In genomic region chr10:80662429-80663211, GRCh38 we compare ENCODE assay signal across 1 cellular context.
TF ChIP-seq lines count a peak whose summit lies in the region.

No MANE protein-coding gene starts in this region.

TF ChIP-seq in K562, 482 proteins besides CTCF, POLR2A, EP300 and RAD21 (continued from another document):
- TF ChIP-seq ZNF609 (CRISPR knock-in tag; IDR thresholded peaks at IDR 0.05; ENCODE audit: borderline replicate concordance) (no peak), ZBTB2 (IDR thresholded peaks at IDR 0.05) (peak; percentile 96), CUX1 (CRISPR knock-in tag; IDR thresholded peaks at IDR 0.05) (peak; percentile 98), ARID1B (IDR thresholded peaks at IDR 0.05) (peak; percentile 28; the same call in 1 of the 2 replicates), BCOR (IDR thresholded peaks at IDR 0.05) (peak; percentile 91), ARHGAP35 (IDR thresholded peaks at IDR 0.05; ENCODE audit: partially characterized antibody) (peak; percentile 58)
- TF ChIP-seq, protein P1, sequence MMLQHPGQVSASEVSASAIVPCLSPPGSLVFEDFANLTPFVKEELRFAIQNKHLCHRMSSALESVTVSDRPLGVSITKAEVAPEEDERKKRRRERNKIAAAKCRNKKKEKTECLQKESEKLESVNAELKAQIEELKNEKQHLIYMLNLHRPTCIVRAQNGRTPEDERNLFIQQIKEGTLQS (IDR thresholded peaks at IDR 0.05), result no peak
- TF ChIP-seq, protein P1 (CRISPR knock-in tag; conservative IDR thresholded peaks at IDR 0.05), result 0 out of 2 replicates have a peak, but pooled peaks have one; percentile 24
